In the genomic region with DNA sequence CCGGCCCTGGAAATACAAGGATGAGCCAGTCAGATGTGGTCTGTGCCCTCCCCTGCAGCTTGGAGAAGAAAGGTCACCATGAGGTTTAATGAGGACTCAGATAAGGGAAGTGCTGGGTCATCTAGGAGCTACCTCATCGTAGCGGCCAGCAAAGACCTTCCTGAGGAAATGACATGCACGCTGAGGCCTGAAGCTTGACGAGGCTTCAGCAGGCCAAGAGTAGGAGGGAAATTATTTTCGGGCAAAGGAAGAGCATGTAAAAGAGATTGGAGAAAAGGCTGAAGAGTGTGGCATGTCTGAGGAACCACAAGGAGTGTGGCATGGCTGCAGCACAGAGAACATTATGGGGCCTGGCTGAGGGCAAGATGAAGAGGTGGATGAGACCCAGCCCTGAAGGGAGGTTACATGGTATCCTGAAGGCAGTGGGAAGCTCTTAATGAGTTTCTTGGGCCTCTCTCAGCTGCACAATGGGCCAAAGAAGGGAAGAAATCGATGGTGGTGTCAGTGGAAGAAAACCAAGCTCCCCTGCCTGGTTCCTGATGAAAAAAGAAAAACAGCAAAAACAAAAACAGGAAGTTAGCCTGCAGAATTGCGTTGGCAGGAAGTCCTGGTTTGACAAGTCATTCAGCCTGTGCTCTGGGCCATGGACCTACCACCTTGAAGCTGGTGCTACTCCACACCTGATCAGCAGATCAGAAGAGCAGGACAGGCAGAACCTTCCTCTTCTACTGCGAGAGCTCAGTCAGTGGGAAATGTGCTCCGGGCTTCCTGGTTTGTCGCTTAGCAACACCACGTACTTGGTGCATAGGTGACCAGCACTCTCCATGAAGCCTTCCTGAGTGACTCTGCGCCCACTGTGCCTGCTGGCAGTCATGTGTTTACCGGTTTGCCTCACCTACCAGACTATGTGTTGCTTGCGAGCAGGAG, we compare ENCODE assay signal across 9 cellular contexts.
DNase-seq lines count a peak whose midpoint lies in the region; ATAC-seq and TF ChIP-seq lines count a peak whose summit lies in the region.
"Had no signal": no experiment of that assay in that cellular context is flagged by ENCODE, and none has a peak within 500 bp of the region (broad histone marks: within the 10 kb centered on the region; RNA-seq: fewer than 3 reads in every experiment).

No MANE protein-coding gene starts in this region.

- H3K27me3 Mint-ChIP-seq in activated naive CD8-positive, alpha-beta T cell treated with anti-CD3 and anti-CD28 coated beads for 36 hours = no peaks in the 10 kb centered on the region

- peaks cover 0 to 11% (median 6%) of the 10 kb centered on the region in 4 donors for H3K4me1 ChIP-seq in Peyer's patch
- peaks cover 0 to 23% (median 8%) of the 10 kb centered on the region in 4 donors for H3K4me1 ChIP-seq in transverse colon
- H3K4me1 ChIP-seq: SJSA1 had no signal

- H3K27me3 ChIP-seq in Peyer's patch = no peaks in the 10 kb centered on the region
- H3K27me3 ChIP-seq in transverse colon = no peaks in the 10 kb centered on the region
- H3K27me3 ChIP-seq: SJSA1 had no signal

- peaks cover 6% of the 10 kb centered on the region for H3K36me3 Mint-ChIP-seq in activated naive CD8-positive, alpha-beta T cell treated with anti-CD3 and anti-CD28 coated beads for 36 hours

- peak; percentile 4 for DNase-seq in DMS 273 (lab: John Stamatoyannopoulos, UW; ENCODE audit: unreplicated experiment)
- DNase-seq in DMS 273 treated with DMSO at 0.1 percent for 48 hours (lab: John Stamatoyannopoulos, UW) = no peak
- peak; percentile 49 to 82 (median 72) for DNase-seq in Peyer's patch
- peak; percentile 36 for DNase-seq in activated naive CD8-positive, alpha-beta T cell treated with anti-CD3 and anti-CD28 coated beads for 36 hours
- DNase-seq in lung microvascular endothelial cell (ENCODE audit: low read depth in 2 of 2) = peak; percentile 72 to 91
- peak; percentile 67 for DNase-seq in transverse colon
- DNase-seq in NCI-H524 treated with DMSO at 0.1 percent for 48 hours (lab: John Stamatoyannopoulos, UW) = no peak

- in situ Hi-C loops in transverse colon (cut with MboI; ENCODE audit: low pct_ligation_motif_present in 1 of 4, low pct_unique_long_range_greater_than_20kb in 1 of 4, low sequenced_read_pairs in 3 of 4) = no loop called here

- H3K4me3 Mint-ChIP-seq in activated naive CD8-positive, alpha-beta T cell treated with anti-CD3 and anti-CD28 coated beads for 36 hours = peak overlapping the region; percentile 1

- H3K9me3 Mint-ChIP-seq in activated naive CD8-positive, alpha-beta T cell treated with anti-CD3 and anti-CD28 coated beads for 36 hours = peaks cover 3% of the 10 kb centered on the region

- H3K27ac Mint-ChIP-seq in activated naive CD8-positive, alpha-beta T cell treated with anti-CD3 and anti-CD28 coated beads for 36 hours = peak overlapping the region; percentile 78

- TF ChIP-seq CTCF in Peyer's patch (IDR thresholded peaks at IDR 0.05) (no peak), transverse colon (IDR thresholded peaks at IDR 0.05) (no peak)

- intact Hi-C loops in transverse colon (cut with DNase I; ENCODE audit: low total_unique reads) = no loop called here

- TF ChIP-seq POLR2A in Peyer's patch (IDR thresholded peaks at IDR 0.05) (no peak), transverse colon (IDR thresholded peaks at IDR 0.05) (no peak)

- 62 to 70% methylated on average over 7 to 15 of the region's 15 CpGs for WGBS in transverse colon (ENCODE audit: low coverage in 1 of 2), 2 donors

- peak; percentile 66 for ATAC-seq in HG03045 (IDR thresholded peaks at IDR 0.05; ENCODE audit: unreplicated experiment)

- H3K4me3 ChIP-seq in Peyer's patch (no peak overlapping the region), transverse colon (no peak overlapping the region)
- H3K4me3 ChIP-seq: SJSA1 had no signal

- H3K4me1 Mint-ChIP-seq in activated naive CD8-positive, alpha-beta T cell treated with anti-CD3 and anti-CD28 coated beads for 36 hours = peaks cover 20% of the 10 kb centered on the region

- TF ChIP-seq EP300 in transverse colon (IDR thresholded peaks at IDR 0.05; ENCODE audit: low read depth) = no peak

- H3K36me3 ChIP-seq in Peyer's patch (no peaks in the 10 kb centered on the region), transverse colon (no peaks in the 10 kb centered on the region)
- H3K36me3 ChIP-seq: SJSA1 had no signal

- H3K9me3 ChIP-seq in Peyer's patch (no peaks in the 10 kb centered on the region), transverse colon (no peaks in the 10 kb centered on the region)
- H3K9me3 ChIP-seq: SJSA1 had no signal

- H3K27ac ChIP-seq in Peyer's patch = peak overlapping the region; percentile 34 to 70 (median 56)
- peak overlapping the region; percentile 29 to 80 (median 68) for H3K27ac ChIP-seq in transverse colon
- H3K27ac ChIP-seq: SJSA1 had no signal

Comparison
In these comparisons a context has a peak if more than half of its experiments do, and no peak if none do; other contexts are left out.
1. DNase-seq: peak in DMS 273 (single experiment), Peyer's patch (3 of 3), activated naive CD8-positive, alpha-beta T cell treated with anti-CD3 and anti-CD28 coated beads for 36 hours (single experiment), lung microvascular endothelial cell (2 of 2) and transverse colon (single experiment); none in DMS 273 treated with DMSO at 0.1 percent for 48 hours (single experiment) and NCI-H524 treated with DMSO at 0.1 percent for 48 hours (single experiment).